Comparison of ENCODE assay signal across 16 cellular contexts in genomic region chr17:44074911-44075285, GRCh38.
"Had no signal": no experiment of that assay in that cellular context is flagged by ENCODE, and none has a peak within 500 bp of the region (broad histone marks: within the 10 kb centered on the region; RNA-seq: fewer than 3 reads in every experiment).

No MANE protein-coding gene starts in this region.

- H3K36me3 Mint-ChIP-seq: natural killer cell had no signal

- H3K9me3 Mint-ChIP-seq: activated CD4-positive, alpha-beta T cell treated with anti-CD3 and anti-CD28 coated beads, Interleukin-2, amount 10 ng/mL, durations not matched to agents 7 days and 5 days; activated T-cell treated with anti-CD3 and anti-CD28 coated beads, Interleukin-2, amount 50 U/mL, for 24 hours; natural killer cell; T-helper 2 cell treated with Interferon-gamma antibody and Interleukin-4, amounts not matched to agents 5 μg/mL and 100 μg/mL, for 36 hours had no signal

- H3K27ac Mint-ChIP-seq: activated CD4-positive, alpha-beta T cell treated with anti-CD3 and anti-CD28 coated beads, Interleukin-2, amount 10 ng/mL, durations not matched to agents 7 days and 5 days; activated CD8-positive, alpha-beta T cell treated with anti-CD3 and anti-CD28 coated beads, Interleukin-2, amount 10 ng/mL, durations not matched to agents 7 days and 5 days; T-helper 2 cell treated with Interferon-gamma antibody and Interleukin-4, amounts not matched to agents 5 μg/mL and 100 μg/mL, for 36 hours had no signal

- ATAC-seq: activated CD8-positive, alpha-beta T cell treated with anti-CD3 and anti-CD28 coated beads, Interleukin-2, amount 10 ng/mL, durations not matched to agents 7 days and 5 days; left cardiac atrium; natural killer cell had no signal

- H3K9me3 ChIP-seq: ascending aorta, breast epithelium, sigmoid colon, spleen, thyroid gland had no signal

- H3K27me3 Mint-ChIP-seq: activated CD4-positive, alpha-beta T cell treated with anti-CD3 and anti-CD28 coated beads, Interleukin-2, amount 10 ng/mL, durations not matched to agents 7 days and 5 days; activated T-cell treated with anti-CD3 and anti-CD28 coated beads, Interleukin-2, amount 50 U/mL, for 24 hours had no signal

- H3K4me3 ChIP-seq: ascending aorta, breast epithelium, sigmoid colon, spleen, thyroid gland had no signal

- H3K27me3 ChIP-seq: ascending aorta, breast epithelium, sigmoid colon, spleen, thyroid gland had no signal

- DNase-seq: activated CD4-positive, alpha-beta T cell treated with anti-CD3 and anti-CD28 coated beads, Interleukin-2, amount 10 ng/mL, durations not matched to agents 7 days and 5 days; activated CD8-positive, alpha-beta T cell treated with anti-CD3 and anti-CD28 coated beads, Interleukin-2, amount 10 ng/mL, durations not matched to agents 7 days and 5 days; activated effector memory CD4-positive, alpha-beta T cell treated with Interleukin-2 at 50 U/mL for 16 hours; activated naive CD4-positive, alpha-beta T cell treated with anti-CD3 and anti-CD28 coated beads, Interleukin-2, amount 50 U/mL, for 16 hours; activated T-cell treated with anti-CD3 and anti-CD28 coated beads, Interleukin-2, amount 50 U/mL, for 24 hours; effector CD4-positive, alpha-beta T cell; left cardiac atrium; natural killer cell; sigmoid colon; spleen; stimulated activated CD4-positive, alpha-beta T cell treated with anti-CD3 and anti-CD28 coated beads, Interleukin-4, amount 100 ng/mL, for 4 hours; stimulated activated naive CD4-positive, alpha-beta T cell had no signal

- H3K27ac ChIP-seq: ascending aorta, sigmoid colon, thyroid gland had no signal

- H3K4me3 Mint-ChIP-seq: activated CD4-positive, alpha-beta T cell treated with anti-CD3 and anti-CD28 coated beads, Interleukin-2, amount 10 ng/mL, durations not matched to agents 7 days and 5 days; activated CD8-positive, alpha-beta T cell treated with anti-CD3 and anti-CD28 coated beads, Interleukin-2, amount 10 ng/mL, durations not matched to agents 7 days and 5 days; activated T-cell treated with anti-CD3 and anti-CD28 coated beads, Interleukin-2, amount 50 U/mL, for 24 hours; natural killer cell; T-helper 2 cell treated with Interferon-gamma antibody and Interleukin-4, amounts not matched to agents 5 μg/mL and 100 μg/mL, for 36 hours had no signal
